Comparison of ENCODE assay signal across 30 cellular contexts in genomic region chr5:169352901-169353300, GRCh38. TPM values are rescaled to one million over a fixed set of nuclear protein-coding genes. Genes with fewer than 3 reads are reported as not detected.
"Had no signal": no experiment of that assay in that cellular context is flagged by ENCODE, and none has a peak within 500 bp of the region (broad histone marks: within the 10 kb centered on the region; RNA-seq: fewer than 3 reads in every experiment).

No MANE protein-coding gene starts in this region.

- H3K27ac ChIP-seq: adrenal gland, body of pancreas, esophagus muscularis mucosa, foreskin keratinocyte, gastrocnemius medialis, heart left ventricle had no signal

- H3K4me1 ChIP-seq: adrenal gland, body of pancreas, gastrocnemius medialis had no signal

- FAIRE-seq: colon had no signal

- H3K27me3 ChIP-seq: adrenal gland, body of pancreas, esophagus muscularis mucosa, foreskin keratinocyte, gastrocnemius medialis had no signal

- H3K9me3 ChIP-seq: adrenal gland, body of pancreas, esophagus muscularis mucosa, gastrocnemius medialis, heart left ventricle had no signal

- DNase-seq: activated CD4-positive, alpha-beta memory T cell treated with anti-CD3 and anti-CD28 coated beads for 36 hours; activated CD4-positive, alpha-beta T cell treated with anti-CD3 and anti-CD28 coated beads for 36 hours; activated CD4-positive, alpha-beta T cell treated with anti-CD3 and anti-CD28 coated beads, Interleukin-2, amount 10 ng/mL, durations not matched to agents 24 days and 14 days; activated CD4-positive, CD25-positive, alpha-beta regulatory T cell; activated CD4-positive, CD25-positive, alpha-beta regulatory T cell treated with anti-CD3 and anti-CD28 coated beads, Interleukin-2, amount 50 U/mL, for 72 hours; activated CD8-positive, alpha-beta memory T cell treated with anti-CD3 and anti-CD28 coated beads, Interleukin-2, amount 10 ng/mL, durations not matched to agents 7 days and 5 days; activated CD8-positive, alpha-beta memory T cell treated with anti-CD3 and anti-CD28 coated beads, Interleukin-2, amount 50 U/mL, for 4 hours; activated CD8-positive, alpha-beta T cell treated with anti-CD3 and anti-CD28 coated beads, Interleukin-2, amount 10 ng/mL, durations not matched to agents 7 days and 5 days; activated effector memory CD4-positive, alpha-beta T cell treated with anti-CD3 and anti-CD28 coated beads, Interleukin-2, amount 50 U/mL, for 16 hours; activated naive CD4-positive, alpha-beta T cell treated with anti-CD3 and anti-CD28 coated beads for 36 hours; activated naive CD8-positive, alpha-beta T cell treated with anti-CD3 and anti-CD28 coated beads for 36 hours; activated naive CD8-positive, alpha-beta T cell treated with anti-CD3 and anti-CD28 coated beads, Interleukin-2, amount 50 U/mL, for 24 hours; activated T-cell treated with anti-CD3 and anti-CD28 coated beads, Interleukin-2, amount 50 U/mL, for 1 hour; activated T-cell treated with anti-CD3 and anti-CD28 coated beads, Interleukin-2, amount 50 U/mL, for 48 hours; adrenal gland; amygdala; aorta; body of pancreas; cortex of kidney; dermis blood vessel endothelial cell; effector CD4-positive, alpha-beta T cell; effector memory CD8-positive, alpha-beta T cell; erythroblast; foreskin keratinocyte; gastrocnemius medialis; glutamatergic neuron; heart left ventricle; T-helper 2 cell had no signal

- H3K36me3 ChIP-seq: adrenal gland, esophagus muscularis mucosa, gastrocnemius medialis, heart left ventricle had no signal

- ATAC-seq: activated CD4-positive, alpha-beta T cell treated with anti-CD3 and anti-CD28 coated beads for 36 hours; activated CD8-positive, alpha-beta memory T cell treated with anti-CD3 and anti-CD28 coated beads, Interleukin-2, amount 10 ng/mL, durations not matched to agents 7 days and 5 days; activated CD8-positive, alpha-beta T cell treated with anti-CD3 and anti-CD28 coated beads, Interleukin-2, amount 10 ng/mL, durations not matched to agents 7 days and 5 days; activated naive CD8-positive, alpha-beta T cell treated with anti-CD3 and anti-CD28 coated beads, Interleukin-2, amount 50 U/mL, for 24 hours; body of pancreas; effector memory CD8-positive, alpha-beta T cell; foreskin keratinocyte; gastrocnemius medialis; heart left ventricle had no signal

- H3K4me3 ChIP-seq: adrenal gland, body of pancreas, esophagus muscularis mucosa, gastrocnemius medialis, heart left ventricle had no signal

RNA-seq across cellular contexts. Expression of gene SLIT3, which starts 52.0 kb away (rescaled TPM):
- total RNA-seq: activated CD8-positive, alpha-beta T cell treated with anti-CD3 and anti-CD28 coated beads, Interleukin-2, amount 10 ng/mL, durations not matched to agents 7 days and 5 days; dermis blood vessel endothelial cell had no signal
